ENCODE assay signal across 14 cellular contexts in the genomic region with DNA sequence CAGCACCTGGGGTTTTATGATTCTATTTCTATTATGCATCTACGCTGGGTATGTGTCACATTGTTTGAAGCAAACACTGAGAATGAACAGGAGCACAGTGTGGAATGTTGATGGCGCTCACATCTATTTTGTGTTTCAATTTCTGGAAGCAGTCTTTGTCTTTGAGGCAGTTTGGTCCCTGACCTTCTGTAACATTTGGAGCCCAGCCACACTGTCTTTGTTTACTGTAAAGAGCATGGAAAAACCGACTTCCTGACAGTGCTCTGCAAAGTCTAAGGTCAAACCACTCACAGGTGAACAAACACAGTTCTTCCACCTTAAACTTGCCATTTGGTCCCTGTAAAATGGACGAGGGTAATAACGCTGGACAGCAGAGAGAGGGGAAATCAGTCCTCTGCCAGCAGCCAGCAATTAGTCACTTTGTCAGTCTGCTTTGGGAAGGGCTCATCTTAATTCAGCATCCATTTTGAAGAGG.
DNase-seq lines count a peak whose midpoint lies in the region; FAIRE-seq and TF ChIP-seq lines count a peak whose summit lies in the region.
"Had no signal": no experiment of that assay in that cellular context is flagged by ENCODE, and none has a peak within 500 bp of the region (broad histone marks: within the 10 kb centered on the region; RNA-seq: fewer than 3 reads in every experiment).

No MANE protein-coding gene starts in this region.

- no peak overlapping the region for H2AFZ ChIP-seq in hepatocyte

- no peak for FAIRE-seq in frontal cortex (lab: Jason Lieb, UNC)
- FAIRE-seq: H1 had no signal

- H3K4me2 ChIP-seq in hepatocyte: no peak overlapping the region

- peak; percentile 89 for DNase-seq in NCI-H510A treated with DMSO at 0.1 percent for 48 hours (lab: John Stamatoyannopoulos, UW)
- DNase-seq in NCI-H510A (lab: John Stamatoyannopoulos, UW): no peak
- DNase-seq in SHP77 (lab: John Stamatoyannopoulos, UW): peak; percentile 97
- DNase-seq in hepatocyte (ENCODE audit: low spot score): peak; percentile 12
- no peak for DNase-seq in KBM-7
- DNase-seq in frontal cortex (ENCODE audit: low spot score in 2 of 2): no peak
- DNase-seq in AML-193 (lab: John Stamatoyannopoulos, UW): no peak
- DNase-seq: activated CD4-positive, alpha-beta T cell treated with anti-CD3 and anti-CD28 coated beads for 36 hours; activated gamma-delta T cell treated with Interleukin-2 at 50 U/mL for 16 hours; hypothalamus; MM.1S; natural killer cell had no signal

- no peaks in the 10 kb centered on the region for H3K9me3 ChIP-seq in hepatocyte (ENCODE audit: low read depth)
- H3K9me3 ChIP-seq in thymus (ENCODE audit: control insufficient read depth): no peaks in the 10 kb centered on the region

- no peaks in the 10 kb centered on the region for H3K9me2 ChIP-seq in hepatocyte (replicated peaks; ENCODE audit: insufficient read depth)

- in situ Hi-C loops in KBM-7 (cut with MboI; ENCODE audit: low pct_unique_long_range_greater_than_20kb, low sequenced_read_pairs): no loop called here

- H3K36me3 ChIP-seq in hepatocyte (replicated peaks; ENCODE audit: insufficient read depth, low read depth) (no peaks in the 10 kb centered on the region), thymus (ENCODE audit: control insufficient read depth, insufficient read depth) (peaks cover 4% of the 10 kb centered on the region)

- H3K4me3 ChIP-seq in hepatocyte (no peak overlapping the region), thymus (ENCODE audit: low read length) (no peak overlapping the region)

- no peaks in the 10 kb centered on the region for H4K20me1 ChIP-seq in hepatocyte (ENCODE audit: insufficient read depth, poor library complexity, severe bottlenecking)

- WGBS in hepatocyte (ENCODE audit: low lambda C conversion rate, missing lambda C conversion rate): 39% methylated on average over 5 of the region's 5 CpGs
- 62% methylated on average over 5 of the region's 5 CpGs for WGBS in thymus

- no peak for TF ChIP-seq CTCF in hepatocyte (IDR thresholded peaks at IDR 0.05; ENCODE audit: poor library complexity)

- H3K79me2 ChIP-seq in hepatocyte: no peaks in the 10 kb centered on the region

- peaks cover 10% of the 10 kb centered on the region for H3K4me1 ChIP-seq in hepatocyte (ENCODE audit: insufficient read depth)
- H3K4me1 ChIP-seq in thymus (ENCODE audit: control insufficient read depth, insufficient read depth, low read length): peaks cover 42% of the 10 kb centered on the region

- peak overlapping the region; percentile 28 for H3K27ac ChIP-seq in hepatocyte
- H3K27ac ChIP-seq in thymus (ENCODE audit: low read depth): peak overlapping the region; percentile 80

- no peaks in the 10 kb centered on the region for H3K27me3 ChIP-seq in hepatocyte
- no peaks in the 10 kb centered on the region for H3K27me3 ChIP-seq in thymus (ENCODE audit: control insufficient read depth, insufficient read depth)

Comparison
In these comparisons a context has a peak if more than half of its experiments do, and no peak if none do; other contexts are left out.
1. DNase-seq: peak in NCI-H510A treated with DMSO at 0.1 percent for 48 hours (single experiment), SHP77 (2 of 2) and hepatocyte (single experiment); none in NCI-H510A (single experiment), KBM-7 (single experiment), frontal cortex (0 of 2) and AML-193 (0 of 2).